Comparison of ENCODE assay signal across 9 cellular contexts in genomic region chr4:39706829-39707511, GRCh38. TPM values are rescaled to one million over a fixed set of nuclear protein-coding genes. Genes with fewer than 3 reads are reported as not detected.
DNase-seq lines count a peak whose midpoint lies in the region; ATAC-seq and TF ChIP-seq lines count a peak whose summit lies in the region.
"Had no signal": no experiment of that assay in that cellular context is flagged by ENCODE, and none has a peak within 500 bp of the region (broad histone marks: within the 10 kb centered on the region; RNA-seq: fewer than 3 reads in every experiment).

No MANE protein-coding gene starts in this region.

- no peak overlapping the region for H3K4me3 ChIP-seq in gastroesophageal sphincter

- H3K4me1 Mint-ChIP-seq in activated CD4-positive, alpha-beta T cell treated with anti-CD3 and anti-CD28 coated beads, Interleukin-2, amount 10 ng/mL, durations not matched to agents 24 days and 14 days, result peaks cover 17% of the 10 kb centered on the region
- H3K4me1 Mint-ChIP-seq in stimulated activated effector memory CD8-positive, alpha-beta T cell treated with anti-CD3 and anti-CD28 coated beads, Interleukin-12 subunit alpha, Interleukin-12 subunit beta, amount 100 ng/mL, for 72 hours, result peaks cover 30% of the 10 kb centered on the region

- peaks cover 0 to 64% (median 0%) of the 10 kb centered on the region in 3 donors for H3K4me1 ChIP-seq in gastroesophageal sphincter

- POLR2A ChIA-PET in GM10248 (lab: Yijun Ruan, JAX), result no interaction called here

- H3K27ac ChIP-seq in gastroesophageal sphincter, result peak overlapping the region in 3 of 4 donors; percentile 52 to 64 (median 55)

- CTCF ChIA-PET in GM10248 (lab: Yijun Ruan, JAX), result interaction anchor here (0.7 to 3.0 kb wide), 3 partner anchors 11 to 237 kb away, joined by 3 to 9 read pairs (median 3); no protein-coding TSS in a partner anchor

- H3K9me3 Mint-ChIP-seq in activated CD4-positive, alpha-beta T cell treated with anti-CD3 and anti-CD28 coated beads, Interleukin-2, amount 10 ng/mL, durations not matched to agents 24 days and 14 days, result no peaks in the 10 kb centered on the region
- H3K9me3 Mint-ChIP-seq in stimulated activated effector memory CD8-positive, alpha-beta T cell treated with anti-CD3 and anti-CD28 coated beads, Interleukin-12 subunit alpha, Interleukin-12 subunit beta, amount 100 ng/mL, for 72 hours, result no peaks in the 10 kb centered on the region

- peaks cover 19% of the 10 kb centered on the region for H3K36me3 Mint-ChIP-seq in activated CD4-positive, alpha-beta T cell treated with anti-CD3 and anti-CD28 coated beads, Interleukin-2, amount 10 ng/mL, durations not matched to agents 24 days and 14 days (ENCODE audit: low read depth)
- peaks cover 45% of the 10 kb centered on the region for H3K36me3 Mint-ChIP-seq in stimulated activated effector memory CD8-positive, alpha-beta T cell treated with anti-CD3 and anti-CD28 coated beads, Interleukin-12 subunit alpha, Interleukin-12 subunit beta, amount 100 ng/mL, for 72 hours

- H3K27me3 ChIP-seq in gastroesophageal sphincter, result no peaks in the 10 kb centered on the region

- H3K27ac Mint-ChIP-seq in activated CD4-positive, alpha-beta T cell treated with anti-CD3 and anti-CD28 coated beads, Interleukin-2, amount 10 ng/mL, durations not matched to agents 24 days and 14 days, result peak overlapping the region; percentile 60
- H3K27ac Mint-ChIP-seq in stimulated activated effector memory CD8-positive, alpha-beta T cell treated with anti-CD3 and anti-CD28 coated beads, Interleukin-12 subunit alpha, Interleukin-12 subunit beta, amount 100 ng/mL, for 72 hours, result peak overlapping the region; percentile 60

- H3K27me3 Mint-ChIP-seq in activated CD4-positive, alpha-beta T cell treated with anti-CD3 and anti-CD28 coated beads, Interleukin-2, amount 10 ng/mL, durations not matched to agents 24 days and 14 days, result no peaks in the 10 kb centered on the region

- DNase-seq in activated CD4-positive, alpha-beta T cell treated with anti-CD3 and anti-CD28 coated beads, Interleukin-2, amount 10 ng/mL, durations not matched to agents 24 days and 14 days, result peak; percentile 63
- no peak for DNase-seq in activated CD4-positive, alpha-beta T cell treated with anti-CD3 and anti-CD28 coated beads for 4 hours
- peak; percentile 9 for DNase-seq in RPMI7951 (ENCODE audit: low read depth)
- DNase-seq in stimulated activated effector memory CD8-positive, alpha-beta T cell treated with anti-CD3 and anti-CD28 coated beads, Interleukin-12 subunit alpha, Interleukin-12 subunit beta, amount 100 ng/mL, for 72 hours (ENCODE audit: low spot score in 2 of 2), result no peak
- no peak for DNase-seq in SW480 (ENCODE audit: low spot score)
- no peak for DNase-seq in GM10248 (ENCODE audit: extremely low spot score)
- DNase-seq: effector memory CD4-positive, alpha-beta T cell had no signal

- H3K9me3 ChIP-seq in gastroesophageal sphincter, result no peaks in the 10 kb centered on the region

- TF ChIP-seq POLR2A in gastroesophageal sphincter (IDR thresholded peaks at IDR 0.05), result no peak

- intact Hi-C loops in activated CD4-positive, alpha-beta T cell treated with anti-CD3 and anti-CD28 coated beads, Interleukin-2, amount 10 ng/mL, durations not matched to agents 24 days and 14 days (cut with micrococcal nuclease), result no loop called here

- H3K4me3 Mint-ChIP-seq in activated CD4-positive, alpha-beta T cell treated with anti-CD3 and anti-CD28 coated beads, Interleukin-2, amount 10 ng/mL, durations not matched to agents 24 days and 14 days, result no peak overlapping the region
- H3K4me3 Mint-ChIP-seq in stimulated activated effector memory CD8-positive, alpha-beta T cell treated with anti-CD3 and anti-CD28 coated beads, Interleukin-12 subunit alpha, Interleukin-12 subunit beta, amount 100 ng/mL, for 72 hours, result no peak overlapping the region

- 88 to 95% methylated on average over 7 to 8 of the region's 10 CpGs for WGBS in gastroesophageal sphincter (ENCODE audit: low coverage in 1 of 2), 2 donors

- no peak for ATAC-seq in gastroesophageal sphincter
- ATAC-seq in stimulated activated effector memory CD8-positive, alpha-beta T cell treated with anti-CD3 and anti-CD28 coated beads, Interleukin-12 subunit alpha, Interleukin-12 subunit beta, amount 100 ng/mL, for 72 hours, result peak; percentile 90
- no peak for ATAC-seq in HG03469 (IDR thresholded peaks at IDR 0.05; ENCODE audit: unreplicated experiment)

- no peak for TF ChIP-seq EP300 in gastroesophageal sphincter (IDR thresholded peaks at IDR 0.05)

- peaks cover 0 to 15% of the 10 kb centered on the region in 2 donors for H3K36me3 ChIP-seq in gastroesophageal sphincter

- TF ChIP-seq CTCF in gastroesophageal sphincter (IDR thresholded peaks at IDR 0.05), result no peak
- TF ChIP-seq CTCF in GM10248 (IDR thresholded peaks at IDR 0.05; ENCODE audit: control extremely low read depth, extremely low read depth, low read depth, missing control alignments), result no peak

RNA-seq across cellular contexts. Expression of gene UBE2K, which starts 9.0 kb away (rescaled TPM):
- 99.4 and 106 TPM in 2 replicates for total RNA-seq in activated CD4-positive, alpha-beta T cell treated with anti-CD3 and anti-CD28 coated beads, Interleukin-2, amount 10 ng/mL, durations not matched to agents 24 days and 14 days
- 13.4 and 23.4 TPM in 2 replicates for total RNA-seq in RPMI7951 (2014; rRNA removed; shearing (Covaris generic))
- 10 to 100 TPM; 30.5 to 49.2 (median 33.9) TPM for total RNA-seq in gastroesophageal sphincter

Comparison
In these comparisons a context has a peak if more than half of its experiments do, and no peak if none do; other contexts are left out.
1. DNase-seq: peak in activated CD4-positive, alpha-beta T cell treated with anti-CD3 and anti-CD28 coated beads, Interleukin-2, amount 10 ng/mL, durations not matched to agents 24 days and 14 days (single experiment) and RPMI7951 (single experiment); none in activated CD4-positive, alpha-beta T cell treated with anti-CD3 and anti-CD28 coated beads for 4 hours (0 of 2), stimulated activated effector memory CD8-positive, alpha-beta T cell treated with anti-CD3 and anti-CD28 coated beads, Interleukin-12 subunit alpha, Interleukin-12 subunit beta, amount 100 ng/mL, for 72 hours (0 of 2), SW480 (single experiment) and GM10248 (single experiment).